In genomic region chr15:100107151-100107550, GRCh38 we compare ENCODE assay signal across 22 cellular contexts.
"Had no signal": no experiment of that assay in that cellular context is flagged by ENCODE, and none has a peak within 500 bp of the region (broad histone marks: within the 10 kb centered on the region; RNA-seq: fewer than 3 reads in every experiment).

No MANE protein-coding gene starts in this region.

- FAIRE-seq: islet of Langerhans had no signal

- H3K4me1 ChIP-seq: neural progenitor cell had no signal

- H3K4me3 ChIP-seq: gastroesophageal sphincter, lower lobe of right lung, neural progenitor cell, SK-N-MC, testis had no signal

- H3K27ac ChIP-seq: epithelial cell of prostate, gastroesophageal sphincter, lower lobe of right lung, neural progenitor cell, SK-N-MC, testis, VCaP had no signal

- H3K9me3 ChIP-seq: gastroesophageal sphincter, lower lobe of right lung, testis had no signal

- H2AFZ ChIP-seq: neural progenitor cell had no signal

- H3K36me3 ChIP-seq: lower lobe of right lung, neural progenitor cell had no signal

- H3K9ac ChIP-seq: neural progenitor cell had no signal

- ATAC-seq: activated CD8-positive, alpha-beta T cell treated with anti-CD3 and anti-CD28 coated beads, Interleukin-2, amount 10 ng/mL, durations not matched to agents 7 days and 5 days; activated T-helper 17 cell treated with anti-CD3 and anti-CD28 coated beads, Interleukin-2, amount 50 U/mL, for 72 hours; gastroesophageal sphincter; left colon; lower lobe of right lung; naive thymus-derived CD4-positive, alpha-beta T cell; stimulated activated naive B cell treated with anti-CD40 and anti-IgM and Interleukin-4, amounts not matched to agents 10 μg/mL and 1 μg/mL and 100 μg/mL, for 72 hours had no signal

- H3K27me3 ChIP-seq: gastroesophageal sphincter, neural progenitor cell, testis had no signal

- DNase-seq: activated CD4-positive, alpha-beta T cell treated with anti-CD3 and anti-CD28 coated beads for 1 hour; activated CD4-positive, alpha-beta T cell treated with anti-CD3 and anti-CD28 coated beads, Interleukin-2, amount 50 U/mL, for 1 hour; activated CD8-positive, alpha-beta T cell treated with anti-CD3 and anti-CD28 coated beads, Interleukin-2, amount 10 ng/mL, durations not matched to agents 7 days and 5 days; activated naive CD4-positive, alpha-beta T cell treated with Interleukin-2 at 50 U/mL for 16 hours; activated naive CD8-positive, alpha-beta T cell treated with anti-CD3 and anti-CD28 coated beads for 36 hours; cortex of kidney; endodermal cell; hypothalamus; left colon; lower lobe of right lung; naive thymus-derived CD4-positive, alpha-beta T cell; stimulated activated CD4-positive, alpha-beta T cell treated with anti-CD3 and anti-CD28 coated beads, Interleukin-2, amount 100 ng/mL, for 24 hours; stimulated activated naive B cell treated with anti-CD40 and anti-IgM and Interleukin-4, amounts not matched to agents 10 μg/mL and 1 μg/mL and 100 μg/mL, for 72 hours; trophoblast cell had no signal

- H3K4me2 ChIP-seq: neural progenitor cell had no signal
